ENCODE assay signal across 18 cellular contexts in the genomic region with DNA sequence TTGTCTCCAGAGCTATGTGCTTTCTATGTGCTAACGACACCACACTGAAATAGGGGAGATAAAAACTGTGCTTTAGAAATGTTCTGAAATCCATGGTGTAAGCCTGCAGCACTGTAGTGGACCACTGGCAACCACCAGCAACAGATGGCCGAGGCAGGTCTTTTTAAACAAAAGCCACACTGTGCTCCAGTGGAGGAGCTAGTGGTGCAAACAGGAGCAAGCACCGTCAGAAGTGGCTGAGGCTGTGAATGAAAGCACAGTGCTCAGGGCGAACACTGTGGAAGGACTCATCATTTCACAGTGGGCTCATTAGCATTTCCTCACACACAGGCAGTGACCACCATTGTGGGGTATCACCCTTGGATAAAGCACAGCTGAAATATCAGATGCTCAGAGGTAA. TPM values are rescaled to one million over a fixed set of nuclear protein-coding genes. Genes with fewer than 3 reads are reported as not detected.
"Had no signal": no experiment of that assay in that cellular context is flagged by ENCODE, and none has a peak within 500 bp of the region (broad histone marks: within the 10 kb centered on the region; RNA-seq: fewer than 3 reads in every experiment).

No MANE protein-coding gene starts in this region.

- H3K9me3 Mint-ChIP-seq: activated T-helper 2 cell treated with anti-CD3 and anti-CD28 coated beads, Interferon-gamma antibody, Interleukin-2, Interleukin-4, amounts not matched to agents 10 μg/mL and 5 μg/mL and 100 μg/mL, durations not matched to agents 14 hours and 24 hours and 36 hours; neural crest cell; T-helper 1 cell treated with Interleukin-12 subunit alpha and Interleukin-12 subunit beta and Interleukin-4 antibody, amounts not matched to agents 30 μg/mL and 1 μg/mL, for 36 hours had no signal

- H2AFZ ChIP-seq: parathyroid adenoma had no signal

- H3K4me1 Mint-ChIP-seq: activated naive CD4-positive, alpha-beta T cell treated with anti-CD3 and anti-CD28 coated beads, Interleukin-2, amount 50 U/mL, for 24 hours; neural crest cell; stimulated activated memory B cell treated with anti-CD40 and anti-IgM and Interleukin-4, amounts not matched to agents 10 μg/mL and 1 μg/mL and 100 μg/mL, for 72 hours had no signal

- H3K27ac ChIP-seq: parathyroid adenoma had no signal

- DNase-seq: activated CD4-positive, alpha-beta T cell treated with anti-CD3 and anti-CD28 coated beads, Interleukin-2, amount 50 U/mL, for 1 hour; activated CD4-positive, CD25-positive, alpha-beta regulatory T cell; glutamatergic neuron; kidney; right cardiac atrium; trophoblast cell had no signal

- ATAC-seq: esophagus mucosa; right cardiac atrium; stimulated activated memory B cell treated with anti-CD40 and anti-IgM and Interleukin-4, amounts not matched to agents 10 μg/mL and 1 μg/mL and 100 μg/mL, for 72 hours had no signal

- H3K4me3 Mint-ChIP-seq: activated naive CD4-positive, alpha-beta T cell treated with anti-CD3 and anti-CD28 coated beads, Interleukin-2, amount 50 U/mL, for 24 hours; neural crest cell; stimulated activated memory B cell treated with anti-CD40 and anti-IgM and Interleukin-4, amounts not matched to agents 10 μg/mL and 1 μg/mL and 100 μg/mL, for 72 hours; T-helper 1 cell treated with Interleukin-12 subunit alpha and Interleukin-12 subunit beta and Interleukin-4 antibody, amounts not matched to agents 30 μg/mL and 1 μg/mL, for 36 hours had no signal

- H3K27ac Mint-ChIP-seq: activated naive CD4-positive, alpha-beta T cell treated with anti-CD3 and anti-CD28 coated beads, Interleukin-2, amount 50 U/mL, for 24 hours; activated T-helper 2 cell treated with anti-CD3 and anti-CD28 coated beads, Interferon-gamma antibody, Interleukin-2, Interleukin-4, amounts not matched to agents 10 μg/mL and 5 μg/mL and 100 μg/mL, durations not matched to agents 14 hours and 24 hours and 36 hours; stimulated activated memory B cell treated with anti-CD40 and anti-IgM and Interleukin-4, amounts not matched to agents 10 μg/mL and 1 μg/mL and 100 μg/mL, for 72 hours; T-helper 1 cell treated with Interleukin-12 subunit alpha and Interleukin-12 subunit beta and Interleukin-4 antibody, amounts not matched to agents 30 μg/mL and 1 μg/mL, for 36 hours had no signal

- H3K79me2 ChIP-seq: parathyroid adenoma had no signal

- FAIRE-seq: endometrium, kidney, TTC549 had no signal

- H3K4me1 ChIP-seq: parathyroid adenoma had no signal

RNA-seq across cellular contexts. Expression of a gene that starts 57.9 kb away (rescaled TPM):
- total RNA-seq: activated T-helper 2 cell treated with anti-CD3 and anti-CD28 coated beads, Interferon-gamma antibody, Interleukin-2, Interleukin-4, amounts not matched to agents 10 μg/mL and 5 μg/mL and 100 μg/mL, durations not matched to agents 14 hours and 24 hours and 36 hours; cerebellum; liver; myocyte; neural crest cell; right cardiac atrium had no signal
- polyA plus RNA-seq: liver had no signal
